ENCODE assay signal across 8 cellular contexts in genomic region chr3:27360113-27361078, GRCh38. TPM values are rescaled to one million over a fixed set of nuclear protein-coding genes. Genes with fewer than 3 reads are reported as not detected.
DNase-seq lines count a peak whose midpoint lies in the region; ATAC-seq, FAIRE-seq and TF ChIP-seq lines count a peak whose summit lies in the region.

No MANE protein-coding gene starts in this region.

- no peak overlapping the region for H3K4me3 ChIP-seq in prostate gland
- no peak overlapping the region for H3K4me3 ChIP-seq in lower leg skin (ENCODE audit: low read depth, poor library complexity, severe bottlenecking)

- DNase-seq in NCI-H82 (lab: John Stamatoyannopoulos, UW) (peak; percentile 35), NCI-H82 treated with DMSO at 0.1 percent for 48 hours (lab: John Stamatoyannopoulos, UW; ENCODE audit: unreplicated experiment) (no peak), SW480 (ENCODE audit: low spot score) (peak; percentile 1), prostate gland (ENCODE audit: low spot score) (peak; percentile 21), urothelium cell line (ENCODE audit: low spot score) (no peak), ecto neural progenitor cell (ENCODE audit: low spot score) (no peak), lower leg skin (ENCODE audit: low spot score in 2 of 2) (no peak)

- H3K36me3 ChIP-seq in prostate gland: no peaks in the 10 kb centered on the region

- H3K27ac ChIP-seq in prostate gland: peak overlapping the region in 1 of 2 donors; percentile 54

- intact Hi-C loops in prostate gland (cut with DNase I): no loop called here
- intact Hi-C loops in lower leg skin (cut with DNase I; ENCODE audit: low total_unique reads): no loop called here

- no peaks in the 10 kb centered on the region for H3K27me3 ChIP-seq in prostate gland (replicated peaks; ENCODE audit: insufficient read depth)

- WGBS in prostate gland: 64% methylated on average over 7 of the region's 7 CpGs
- WGBS in lower leg skin, 2 donors: 78 to 85% methylated on average over 7 of the region's 7 CpGs

- peak; percentile 34 for ATAC-seq in HG03575 (IDR thresholded peaks at IDR 0.05; ENCODE audit: extremely low read depth, insufficient number of reproducible peaks, low FRiP score, unreplicated experiment)

- FAIRE-seq in urothelium cell line (lab: Jason Lieb, UNC): no peak

- peaks cover 8% of the 10 kb centered on the region for H3K4me1 ChIP-seq in prostate gland (replicated peaks)

- TF ChIP-seq POLR2A in prostate gland (IDR thresholded peaks at IDR 0.05) (no peak), lower leg skin (IDR thresholded peaks at IDR 0.05) (no peak)

- no peaks in the 10 kb centered on the region for H3K9me3 ChIP-seq in prostate gland

- TF ChIP-seq CTCF in prostate gland (IDR thresholded peaks at IDR 0.05): no peak
- peak in 1 of 3 donors; percentile 52 for TF ChIP-seq CTCF in lower leg skin (IDR thresholded peaks at IDR 0.05)

RNA-seq across cellular contexts. Expression of gene NEK10, which starts 8.8 kb away (rescaled TPM):
- total RNA-seq in prostate gland (1 to 10 TPM; 8.9 to 9.1 TPM), lower leg skin (1 to 10 TPM in 3 of 4 donors, not detected in 1; 1.7 to 2.1 (median 2.1) TPM)

Comparison
In these comparisons a context has a peak if more than half of its experiments do, and no peak if none do; other contexts are left out.
1. DNase-seq: peak in NCI-H82 (single experiment), SW480 (single experiment) and prostate gland (single experiment); none in NCI-H82 treated with DMSO at 0.1 percent for 48 hours (single experiment), urothelium cell line (single experiment), ecto neural progenitor cell (single experiment) and lower leg skin (0 of 2).